In the genomic region with DNA sequence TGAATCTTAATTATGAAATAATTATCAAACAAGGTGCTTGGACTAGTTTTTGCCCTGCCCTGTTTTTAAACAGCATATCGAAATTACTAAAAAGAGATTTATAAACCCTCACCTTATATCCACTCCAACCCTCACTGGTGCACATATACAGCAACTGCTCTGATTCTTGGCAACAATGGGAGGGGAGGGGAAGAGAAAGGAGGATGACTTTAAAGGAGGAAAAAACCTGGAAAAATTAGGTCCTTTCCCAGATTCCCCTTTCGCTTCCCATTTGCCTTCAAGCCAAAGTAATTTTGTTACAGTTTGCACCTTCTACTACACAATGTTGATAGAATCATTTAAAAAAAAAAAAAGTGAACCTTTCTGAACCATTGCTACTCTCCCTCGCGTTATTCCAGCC, we compare ENCODE assay signal across 23 cellular contexts. TPM values are rescaled to one million over a fixed set of nuclear protein-coding genes. Genes with fewer than 3 reads are reported as not detected.
DNase-seq lines count a peak whose midpoint lies in the region; ATAC-seq, FAIRE-seq and TF ChIP-seq lines count a peak whose summit lies in the region.
"Had no signal": no experiment of that assay in that cellular context is flagged by ENCODE, and none has a peak within 500 bp of the region (broad histone marks: within the 10 kb centered on the region; RNA-seq: fewer than 3 reads in every experiment).

No MANE protein-coding gene starts in this region.

- no peaks in the 10 kb centered on the region for H3K9me3 Mint-ChIP-seq in astrocyte (ENCODE audit: unreplicated experiment)
- H3K9me3 Mint-ChIP-seq: activated CD8-positive, alpha-beta T cell treated with anti-CD3 and anti-CD28 coated beads for 36 hours; activated naive CD8-positive, alpha-beta T cell treated with anti-CD3 and anti-CD28 coated beads, Interleukin-2, amount 10 ng/mL, durations not matched to agents 7 days and 5 days; activated T-helper 1 cell treated with anti-CD3 and anti-CD28 coated beads, Interleukin-12 subunit alpha, Interleukin-12 subunit beta, Interleukin-2, Interleukin-4 antibody, amounts not matched to agents 30 ng/mL and 10 ng/mL and 1 ng/mL, durations not matched to agents 14 hours and 24 hours and 36 hours had no signal

- no peak overlapping the region for H3K27ac ChIP-seq in astrocyte (ENCODE audit: low read depth, low read length)
- no peak overlapping the region for H3K27ac ChIP-seq in iPS-18a (ENCODE audit: low read length)
- H3K27ac ChIP-seq in osteoblast (ENCODE audit: low read depth, low read length): peak overlapping the region; percentile 63
- no peak overlapping the region for H3K27ac ChIP-seq in effector memory CD4-positive, alpha-beta T cell (ENCODE audit: insufficient read depth, low read length, poor library complexity, severe bottlenecking)
- H3K27ac ChIP-seq: esophagus muscularis mucosa, parathyroid adenoma had no signal

- H3K27me3 Mint-ChIP-seq in astrocyte (ENCODE audit: low read depth, unreplicated experiment): peaks cover 19% of the 10 kb centered on the region
- H3K27me3 Mint-ChIP-seq: activated CD8-positive, alpha-beta T cell treated with anti-CD3 and anti-CD28 coated beads for 36 hours; activated naive CD8-positive, alpha-beta T cell treated with anti-CD3 and anti-CD28 coated beads, Interleukin-2, amount 10 ng/mL, durations not matched to agents 7 days and 5 days; CD4-positive, CD25-positive, alpha-beta regulatory T cell; IgD-negative memory B cell had no signal

- H3K36me3 ChIP-seq in BE2C: peaks cover 46% of the 10 kb centered on the region
- H3K36me3 ChIP-seq in astrocyte (ENCODE audit: insufficient read depth, low read length): no peaks in the 10 kb centered on the region
- no peaks in the 10 kb centered on the region for H3K36me3 ChIP-seq in iPS-18a (ENCODE audit: control insufficient read depth, low read depth, low read length)
- H3K36me3 ChIP-seq in osteoblast (ENCODE audit: insufficient read depth, low read length): no peaks in the 10 kb centered on the region
- H3K36me3 ChIP-seq in effector memory CD4-positive, alpha-beta T cell (ENCODE audit: control insufficient read depth, insufficient read depth, low read length): peaks cover 30% of the 10 kb centered on the region
- H3K36me3 ChIP-seq: esophagus muscularis mucosa had no signal

- H3K27ac Mint-ChIP-seq in astrocyte (ENCODE audit: unreplicated experiment): no peak overlapping the region
- H3K27ac Mint-ChIP-seq: activated CD8-positive, alpha-beta T cell treated with anti-CD3 and anti-CD28 coated beads for 36 hours; activated naive CD8-positive, alpha-beta T cell treated with anti-CD3 and anti-CD28 coated beads, Interleukin-2, amount 10 ng/mL, durations not matched to agents 7 days and 5 days; activated T-helper 1 cell treated with anti-CD3 and anti-CD28 coated beads, Interleukin-12 subunit alpha, Interleukin-12 subunit beta, Interleukin-2, Interleukin-4 antibody, amounts not matched to agents 30 ng/mL and 10 ng/mL and 1 ng/mL, durations not matched to agents 14 hours and 24 hours and 36 hours; CD4-positive, CD25-positive, alpha-beta regulatory T cell had no signal

- H3K27me3 ChIP-seq in BE2C (no peaks in the 10 kb centered on the region), astrocyte (ENCODE audit: insufficient read depth, low read length) (peaks cover 5% of the 10 kb centered on the region), iPS-18a (ENCODE audit: control insufficient read depth, insufficient read depth, low read length) (peaks cover 85% of the 10 kb centered on the region), osteoblast (ENCODE audit: insufficient read depth, low read length) (no peaks in the 10 kb centered on the region)
- H3K27me3 ChIP-seq in effector memory CD4-positive, alpha-beta T cell (replicated peaks; ENCODE audit: control insufficient read depth, insufficient read depth, low read length, poor library complexity, severe bottlenecking): no peaks in the 10 kb centered on the region

- no peak for TF ChIP-seq CTCF in BE2C (IDR thresholded peaks at IDR 0.05; ENCODE audit: low read depth, low read length)
- TF ChIP-seq CTCF in astrocyte (IDR thresholded peaks at IDR 0.05; ENCODE audit: insufficient read depth, low read depth, low read length): no peak
- no peak for TF ChIP-seq CTCF in osteoblast (IDR thresholded peaks at IDR 0.05; ENCODE audit: extremely low read depth, low read depth, low read length)

- H4K20me1 ChIP-seq in astrocyte (ENCODE audit: insufficient read depth, low read length) (no peaks in the 10 kb centered on the region), osteoblast (ENCODE audit: insufficient read depth, low read length) (no peaks in the 10 kb centered on the region)

- H2AFZ ChIP-seq in astrocyte (ENCODE audit: low read depth, low read length): no peak overlapping the region
- no peak overlapping the region for H2AFZ ChIP-seq in osteoblast (ENCODE audit: low read length)
- H2AFZ ChIP-seq: parathyroid adenoma had no signal

- H3K4me1 Mint-ChIP-seq in astrocyte (ENCODE audit: low read depth, unreplicated experiment): peaks cover 10% of the 10 kb centered on the region
- H3K4me1 Mint-ChIP-seq: activated naive CD8-positive, alpha-beta T cell treated with anti-CD3 and anti-CD28 coated beads, Interleukin-2, amount 10 ng/mL, durations not matched to agents 7 days and 5 days; IgD-negative memory B cell had no signal

- no peak for FAIRE-seq in astrocyte (lab: Jason Lieb, UNC)

- H3K9ac ChIP-seq in astrocyte (ENCODE audit: low read length) (peak overlapping the region; percentile 77), iPS-18a (ENCODE audit: low read length) (no peak overlapping the region)
- H3K9ac ChIP-seq: parathyroid adenoma had no signal

- H3K4me2 ChIP-seq in astrocyte (ENCODE audit: low read length) (peak overlapping the region; percentile 94), osteoblast (ENCODE audit: insufficient read depth, low read length) (peak overlapping the region; percentile 77)

- no peaks in the 10 kb centered on the region for H3K9me3 ChIP-seq in BE2C
- no peaks in the 10 kb centered on the region for H3K9me3 ChIP-seq in astrocyte (ENCODE audit: insufficient read depth, low read depth, low read length)
- no peaks in the 10 kb centered on the region for H3K9me3 ChIP-seq in iPS-18a (ENCODE audit: control insufficient read depth, low read depth, low read length)
- H3K9me3 ChIP-seq in osteoblast (ENCODE audit: low read depth, low read length): no peaks in the 10 kb centered on the region
- H3K9me3 ChIP-seq in effector memory CD4-positive, alpha-beta T cell (ENCODE audit: control insufficient read depth, low read length): no peaks in the 10 kb centered on the region
- H3K9me3 ChIP-seq: esophagus muscularis mucosa had no signal

- H3K4me3 Mint-ChIP-seq in astrocyte (ENCODE audit: unreplicated experiment): peak overlapping the region; percentile 87
- H3K4me3 Mint-ChIP-seq: activated CD8-positive, alpha-beta T cell treated with anti-CD3 and anti-CD28 coated beads for 36 hours; activated naive CD8-positive, alpha-beta T cell treated with anti-CD3 and anti-CD28 coated beads, Interleukin-2, amount 10 ng/mL, durations not matched to agents 7 days and 5 days; activated T-helper 1 cell treated with anti-CD3 and anti-CD28 coated beads, Interleukin-12 subunit alpha, Interleukin-12 subunit beta, Interleukin-2, Interleukin-4 antibody, amounts not matched to agents 30 ng/mL and 10 ng/mL and 1 ng/mL, durations not matched to agents 14 hours and 24 hours and 36 hours; IgD-negative memory B cell had no signal

- no peak for ATAC-seq in HG02852 (IDR thresholded peaks at IDR 0.05; ENCODE audit: unreplicated experiment)
- ATAC-seq: activated CD8-positive, alpha-beta T cell treated with anti-CD3 and anti-CD28 coated beads for 36 hours; left lobe of liver; PC-3 had no signal

- peaks cover 11% of the 10 kb centered on the region for H3K79me2 ChIP-seq in astrocyte (ENCODE audit: insufficient read depth, low read length)
- H3K79me2 ChIP-seq in osteoblast (ENCODE audit: insufficient read depth, low read length): peaks cover 82% of the 10 kb centered on the region
- H3K79me2 ChIP-seq: parathyroid adenoma had no signal

- H3K36me3 Mint-ChIP-seq in astrocyte (ENCODE audit: low read depth, unreplicated experiment): peaks cover 2% of the 10 kb centered on the region

- DNase-seq in BE2C (no peak), astrocyte (ENCODE audit: low read depth) (no peak), osteoblast (ENCODE audit: insufficient read length, low spot score, missing footprints) (no peak), SKM-1 treated with dmso at 0.1 percent for 144 hours (lab: John Stamatoyannopoulos, UW; ENCODE audit: unreplicated experiment) (no peak), NCI-H187 (lab: John Stamatoyannopoulos, UW) (no peak)
- no peak for DNase-seq in effector memory CD4-positive, alpha-beta T cell
- DNase-seq: activated CD4-positive, CD25-positive, alpha-beta regulatory T cell; activated CD8-positive, alpha-beta T cell treated with anti-CD3 and anti-CD28 coated beads for 36 hours; activated naive CD8-positive, alpha-beta T cell treated with anti-CD3 and anti-CD28 coated beads, Interleukin-2, amount 10 ng/mL, durations not matched to agents 7 days and 5 days; CD4-positive, CD25-positive, alpha-beta regulatory T cell; NCI-H1694 treated with DMSO at 0.1 percent for 48 hours; NCI-H2227 treated with DMSO at 0.1 percent for 48 hours; NCI-H82; PC-3; stimulated activated CD4-positive, alpha-beta T cell treated with anti-CD3 and anti-CD28 coated beads, Interleukin-4, amount 100 ng/mL, for 24 hours had no signal

- H3K4me3 ChIP-seq in BE2C (ENCODE audit: low read depth, low read length) (peak overlapping the region; percentile 91), astrocyte (ENCODE audit: insufficient read depth, low read depth, low read length) (peak overlapping the region; percentile 84), iPS-18a (ENCODE audit: low read length) (peak overlapping the region; percentile 73), osteoblast (ENCODE audit: insufficient read depth, low read length) (peak overlapping the region; percentile 84)
- no peak overlapping the region for H3K4me3 ChIP-seq in effector memory CD4-positive, alpha-beta T cell (ENCODE audit: insufficient read depth, low read depth, low read length, poor library complexity, severe bottlenecking)

- H3K4me1 ChIP-seq in BE2C (no peaks in the 10 kb centered on the region), astrocyte (ENCODE audit: insufficient read depth, low read length) (peaks cover 11% of the 10 kb centered on the region), iPS-18a (ENCODE audit: control insufficient read depth, low read depth, low read length) (peaks cover 19% of the 10 kb centered on the region), osteoblast (ENCODE audit: insufficient read depth, low read length) (peaks cover 4% of the 10 kb centered on the region)
- no peaks in the 10 kb centered on the region for H3K4me1 ChIP-seq in effector memory CD4-positive, alpha-beta T cell (ENCODE audit: control insufficient read depth, insufficient read depth, low read length, poor library complexity, severe bottlenecking)
- H3K4me1 ChIP-seq: parathyroid adenoma had no signal

RNA-seq across cellular contexts. Expression of a gene that starts 0.7 kb away (rescaled TPM):
- polyA plus RNA-seq in BE2C (2012; ENCODE audit: insufficient read depth, insufficient read length, low read depth): 167 TPM
- total RNA-seq in astrocyte (1.9 TPM in 2 replicates), osteoblast (33.3 and 40.5 TPM in 2 replicates)
- total RNA-seq: activated CD8-positive, alpha-beta T cell treated with anti-CD3 and anti-CD28 coated beads for 36 hours; activated naive CD8-positive, alpha-beta T cell treated with anti-CD3 and anti-CD28 coated beads, Interleukin-2, amount 10 ng/mL, durations not matched to agents 7 days and 5 days; activated T-helper 1 cell treated with anti-CD3 and anti-CD28 coated beads, Interleukin-12 subunit alpha, Interleukin-12 subunit beta, Interleukin-2, Interleukin-4 antibody, amounts not matched to agents 30 ng/mL and 10 ng/mL and 1 ng/mL, durations not matched to agents 14 hours and 24 hours and 36 hours; CD4-positive, CD25-positive, alpha-beta regulatory T cell; PC-3; ureter had no signal
- polyA plus RNA-seq: IgD-negative memory B cell had no signal

Comparison
In these comparisons a context has a peak if more than half of its experiments do, and no peak if none do; other contexts are left out.
1. RNA of a gene that starts 0.7 kb away (total RNA-seq): 33.3 to 40.5 TPM in osteoblast; 1.9 TPM in astrocyte; every median in the first group is over 10 times any median in the second.